Comparison of ENCODE assay signal across 8 cellular contexts in the genomic region with DNA sequence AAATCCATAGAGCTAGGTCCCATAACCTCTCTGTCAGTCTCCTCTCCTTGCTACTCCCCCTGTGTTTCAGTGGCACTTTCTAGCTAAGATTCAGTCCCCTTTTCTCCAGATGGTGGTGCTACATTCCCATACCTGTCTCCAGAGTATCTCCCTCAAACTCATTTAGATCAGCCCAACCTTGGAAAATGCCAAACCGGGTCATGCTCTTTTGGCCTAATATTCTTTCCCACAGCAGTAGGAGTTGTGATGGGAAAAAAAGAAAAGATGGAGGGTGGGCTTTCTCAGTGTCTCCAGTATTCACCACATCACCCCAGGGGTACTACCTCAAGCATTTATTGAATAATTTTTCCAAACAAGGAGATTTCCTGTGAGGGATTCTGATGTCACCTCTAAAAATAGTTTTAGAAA.
DNase-seq lines count a peak whose midpoint lies in the region; ATAC-seq and TF ChIP-seq lines count a peak whose summit lies in the region.

No MANE protein-coding gene starts in this region.

- H3K4me3 ChIP-seq in HL-60 (replicated peaks; ENCODE audit: insufficient read depth, low read length) = no peak overlapping the region

- peak; percentile 86 for DNase-seq in DMS114 treated with DMSO at 0.1 percent for 48 hours (lab: John Stamatoyannopoulos, UW; ENCODE audit: unreplicated experiment)
- peak in 1 of 2 experiments; percentile 63 for DNase-seq in HL-60 (ENCODE audit: low read depth in 1 of 2, low spot score in 1 of 2)
- peak; percentile 64 for DNase-seq in NCI-H82 treated with DMSO at 0.1 percent for 48 hours (lab: John Stamatoyannopoulos, UW; ENCODE audit: unreplicated experiment)
- peak; percentile 79 for DNase-seq in astrocyte of the hippocampus (ENCODE audit: low read depth, low spot score)
- peak; percentile 77 for DNase-seq in iPS-NIHi7 (ENCODE audit: extremely low spot score)
- peak; percentile 35 for DNase-seq in stromal cell of bone marrow (ENCODE audit: low read depth)

- peak; percentile 66 for TF ChIP-seq CTCF in HL-60 (IDR thresholded peaks at IDR 0.05; ENCODE audit: insufficient read depth, low read length)

- no peaks in the 10 kb centered on the region for H3K27me3 ChIP-seq in HL-60 (ENCODE audit: insufficient read depth, poor library complexity, severe bottlenecking)

- ATAC-seq in GM21576 (IDR thresholded peaks at IDR 0.05; ENCODE audit: unreplicated experiment) (no peak), HG03095 (IDR thresholded peaks at IDR 0.05; ENCODE audit: unreplicated experiment) (no peak)

- H3K27ac ChIP-seq in HL-60 (replicated peaks) = no peak overlapping the region
